Comparison of ENCODE assay signal across 8 cellular contexts in the genomic region with DNA sequence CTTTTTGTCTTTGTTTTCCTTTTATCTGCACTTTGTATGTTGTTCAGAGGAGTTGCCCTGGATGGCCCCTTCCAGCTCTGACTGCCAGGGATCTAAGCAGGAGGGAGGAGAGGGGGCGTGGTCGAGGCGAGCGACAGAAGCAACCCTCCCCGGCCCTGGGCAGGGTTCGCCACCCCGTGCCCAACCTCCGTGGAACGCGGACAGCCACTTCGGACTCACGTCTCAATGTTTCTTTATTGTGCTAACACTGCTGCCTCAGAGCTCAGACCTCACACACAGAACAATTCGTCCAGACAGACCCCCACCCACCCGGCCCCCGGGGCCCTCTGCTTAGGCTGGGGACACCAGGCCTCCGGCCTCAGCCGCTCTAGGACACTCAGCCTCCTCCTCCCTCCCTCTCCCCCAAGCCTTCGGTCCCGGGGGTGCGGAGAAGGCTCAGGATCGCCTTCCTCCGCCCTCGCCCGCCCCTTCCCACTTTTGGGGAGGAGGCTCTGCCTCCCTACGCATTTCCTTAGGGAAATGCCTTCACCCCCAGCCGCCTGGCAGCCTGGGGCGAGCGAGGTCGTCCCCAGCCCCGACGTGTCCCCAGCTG. TPM values are rescaled to one million over a fixed set of nuclear protein-coding genes. Genes with fewer than 3 reads are reported as not detected.
DNase-seq lines count a peak whose midpoint lies in the region; ATAC-seq, FAIRE-seq and TF ChIP-seq lines count a peak whose summit lies in the region.

No MANE protein-coding gene starts in this region.

- POLR2A ChIA-PET in BJ (lab: Charles Lee): interaction anchor here (1.2 kb wide), 1 partner anchor 24 kb away, joined by 4 read pairs; no protein-coding TSS in a partner anchor

- H3K27ac ChIP-seq in Peyer's patch (peak overlapping the region; percentile 76 to 97 (median 94)), breast epithelium (peak overlapping the region; percentile 95 to 97), iPS-18a (ENCODE audit: low read length) (no peak overlapping the region)

- FAIRE-seq in H54 (lab: Jason Lieb, UNC): no peak

- intact Hi-C loops in breast epithelium (cut with DNase I; ENCODE audit: low total_unique reads): no loop called here

- H3K9ac ChIP-seq in iPS-18a (ENCODE audit: low read length): no peak overlapping the region

- TF ChIP-seq POLR2A in H54 (IDR thresholded peaks at IDR 0.05; ENCODE audit: low read depth, low read length): peak; percentile 88
- peak in 1 of 2 donors; percentile 8 for TF ChIP-seq POLR2A in Peyer's patch (IDR thresholded peaks at IDR 0.05)
- TF ChIP-seq POLR2A in breast epithelium (IDR thresholded peaks at IDR 0.05): no peak

- TF ChIP-seq CTCF in BJ (IDR thresholded peaks at IDR 0.05; ENCODE audit: insufficient read depth, low read depth, low read length) (no peak), Peyer's patch (IDR thresholded peaks at IDR 0.05) (no peak), breast epithelium (IDR thresholded peaks at IDR 0.05) (no peak), retinal pigment epithelial cell (conservative IDR thresholded peaks at IDR 0.05; ENCODE audit: low read depth, low read length) (no peak)

- ATAC-seq in GM21737 (IDR thresholded peaks at IDR 0.05; ENCODE audit: unreplicated experiment): no peak

- no peaks in the 10 kb centered on the region for H3K9me3 ChIP-seq in Peyer's patch
- no peaks in the 10 kb centered on the region for H3K9me3 ChIP-seq in breast epithelium
- H3K9me3 ChIP-seq in iPS-18a (ENCODE audit: control insufficient read depth, low read depth, low read length): no peaks in the 10 kb centered on the region

- H3K36me3 ChIP-seq in BJ (ENCODE audit: control insufficient read depth, insufficient read depth, low read length) (no peaks in the 10 kb centered on the region), Peyer's patch (no peaks in the 10 kb centered on the region), breast epithelium (no peaks in the 10 kb centered on the region), iPS-18a (ENCODE audit: control insufficient read depth, low read depth, low read length) (no peaks in the 10 kb centered on the region)

- H3K27me3 ChIP-seq in BJ (ENCODE audit: control insufficient read depth, insufficient read depth, low read length) (no peaks in the 10 kb centered on the region), Peyer's patch (no peaks in the 10 kb centered on the region), breast epithelium (no peaks in the 10 kb centered on the region), iPS-18a (ENCODE audit: control insufficient read depth, insufficient read depth, low read length) (peaks cover 45% of the 10 kb centered on the region)

- CTCF ChIA-PET in BJ (lab: Yijun Ruan, JAX): interaction anchor here (0.6 to 2.4 kb wide), 6 partner anchors 18 to 55 kb away, joined by 3 to 8 read pairs (median 4); no protein-coding TSS in a partner anchor

- DNase-seq in BJ (ENCODE audit: low read depth): no peak
- DNase-seq in H54 (ENCODE audit: insufficient read length, low spot score): peak; percentile 80
- peak; percentile 50 to 90 (median 89) for DNase-seq in Peyer's patch
- peak; percentile 53 to 69 for DNase-seq in breast epithelium (ENCODE audit: low spot score in 2 of 2)
- no peak for DNase-seq in retinal pigment epithelial cell (ENCODE audit: low read depth)
- DNase-seq in NK-92 treated with Interleukin-12 subunit alpha and Interleukin-12 subunit beta, amount 100 ng/mL, for 24 hours (lab: John Stamatoyannopoulos, UW): no peak

- H3K4me1 ChIP-seq in Peyer's patch (peaks cover 0 to 7% (median 2%) of the 10 kb centered on the region in 4 donors), breast epithelium (no peaks in the 10 kb centered on the region), iPS-18a (ENCODE audit: control insufficient read depth, low read depth, low read length) (no peaks in the 10 kb centered on the region)

- H3K4me3 ChIP-seq in BJ (ENCODE audit: low read depth, low read length) (peak overlapping the region; percentile 66), Peyer's patch (peak overlapping the region; percentile 46 to 73 (median 62)), breast epithelium (peak overlapping the region; percentile 61 to 89 (median 77)), iPS-18a (ENCODE audit: low read length) (peak overlapping the region; percentile 59), retinal pigment epithelial cell (ENCODE audit: low read length) (peak overlapping the region; percentile 60)

RNA-seq across cellular contexts. Expression of gene VSIG8, which starts 8.3 kb away (rescaled TPM):
- not detected in 2 replicates for polyA plus RNA-seq in BJ (2011; rRNA removed)
- polyA minus RNA-seq in BJ (2011; rRNA and poly(A)+ RNA removed): not detected in 2 replicates
- total RNA-seq in Peyer's patch (under 1 TPM in 1 of 4 donors, not detected in 3; 0.85 TPM), breast epithelium (under 1 TPM in 2 of 3 donors, not detected in 1; 0.15 to 0.16 TPM)

RNA-seq across cellular contexts. Expression of gene SLAMF8, which starts 27.5 kb away (rescaled TPM):
- 0.05 and 0.06 TPM in 2 replicates for polyA plus RNA-seq in BJ (2011; rRNA removed)
- 0.24 TPM in 1 of 2 replicates, not detected in the other for polyA minus RNA-seq in BJ (2011; rRNA and poly(A)+ RNA removed)
- 10 to 100 TPM in 1 of 4 donors, 1 to 10 TPM in 2, not detected in 1; 1.1 to 18.2 (median 2.7) TPM for total RNA-seq in Peyer's patch
- 10 to 100 TPM in 2 of 3 donors, 1 to 10 TPM in 1; 2.3 to 15.4 (median 12.3) TPM for total RNA-seq in breast epithelium

RNA-seq across cellular contexts. Expression of gene CFAP45, which starts 45.8 kb away (rescaled TPM):
- polyA plus RNA-seq in BJ (2011; rRNA removed): 0.56 TPM in 2 replicates
- polyA minus RNA-seq in BJ (2011; rRNA and poly(A)+ RNA removed): 0.24 and 0.26 TPM in 2 replicates
- total RNA-seq in Peyer's patch (1 to 10 TPM in 1 of 4 donors, not detected in 3; 2.5 TPM), breast epithelium (1 to 10 TPM in 2 of 3 donors, under 1 TPM in 1; 0.80 to 2.6 (median 2.6) TPM)

RNA-seq across cellular contexts. Expression of gene FCRL6, which starts 52.0 kb away (rescaled TPM):
- polyA plus RNA-seq in BJ (2011; rRNA removed): not detected in 2 replicates
- polyA minus RNA-seq in BJ (2011; rRNA and poly(A)+ RNA removed): not detected in 2 replicates
- total RNA-seq in Peyer's patch (10 to 100 TPM in 1 of 4 donors, 1 to 10 TPM in 1, not detected in 2; 2.4 to 13.2 TPM), breast epithelium (1 to 10 TPM in 1 of 3 donors, under 1 TPM in 2; 0.80 to 2.8 (median 0.98) TPM)

Comparison
In these comparisons a context has a peak if more than half of its experiments do, and no peak if none do; other contexts are left out.
1. DNase-seq: peak in H54 (single experiment), Peyer's patch (3 of 3) and breast epithelium (2 of 2); none in BJ (single experiment), retinal pigment epithelial cell (single experiment) and NK-92 treated with Interleukin-12 subunit alpha and Interleukin-12 subunit beta, amount 100 ng/mL, for 24 hours (single experiment).
2. Peak in every context shown above with its lines, with median percentiles within 50 percentile points of each other: H3K4me3 ChIP-seq.